ENCODE assay signal across 8 cellular contexts in the genomic region with DNA sequence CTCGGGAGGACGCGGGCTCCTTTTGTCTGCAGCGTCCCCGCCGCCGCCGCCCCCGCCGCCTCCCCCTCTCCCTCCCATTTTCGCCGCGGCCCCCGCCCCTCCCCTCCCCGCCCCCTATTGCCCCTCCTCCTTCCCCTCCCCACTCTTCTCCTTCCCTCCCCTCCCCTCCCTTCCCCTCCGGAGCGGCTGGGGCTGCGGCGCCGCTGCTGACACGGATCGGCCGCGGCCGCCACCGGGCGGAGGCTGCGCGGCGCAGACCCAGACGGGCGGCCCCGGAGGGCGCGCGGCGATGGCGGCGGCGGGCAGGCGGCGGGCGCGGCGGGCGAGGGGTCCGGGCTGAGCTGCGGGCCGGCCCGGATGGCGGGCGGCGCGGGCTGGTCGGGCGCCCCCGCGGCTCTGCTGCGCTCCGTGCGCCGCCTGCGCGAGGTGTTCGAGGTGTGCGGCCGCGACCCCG. TPM values are rescaled to one million over a fixed set of nuclear protein-coding genes. Genes with fewer than 3 reads are reported as not detected.
DNase-seq lines count a peak whose midpoint lies in the region; ATAC-seq and TF ChIP-seq lines count a peak whose summit lies in the region.

A gene with protein sequence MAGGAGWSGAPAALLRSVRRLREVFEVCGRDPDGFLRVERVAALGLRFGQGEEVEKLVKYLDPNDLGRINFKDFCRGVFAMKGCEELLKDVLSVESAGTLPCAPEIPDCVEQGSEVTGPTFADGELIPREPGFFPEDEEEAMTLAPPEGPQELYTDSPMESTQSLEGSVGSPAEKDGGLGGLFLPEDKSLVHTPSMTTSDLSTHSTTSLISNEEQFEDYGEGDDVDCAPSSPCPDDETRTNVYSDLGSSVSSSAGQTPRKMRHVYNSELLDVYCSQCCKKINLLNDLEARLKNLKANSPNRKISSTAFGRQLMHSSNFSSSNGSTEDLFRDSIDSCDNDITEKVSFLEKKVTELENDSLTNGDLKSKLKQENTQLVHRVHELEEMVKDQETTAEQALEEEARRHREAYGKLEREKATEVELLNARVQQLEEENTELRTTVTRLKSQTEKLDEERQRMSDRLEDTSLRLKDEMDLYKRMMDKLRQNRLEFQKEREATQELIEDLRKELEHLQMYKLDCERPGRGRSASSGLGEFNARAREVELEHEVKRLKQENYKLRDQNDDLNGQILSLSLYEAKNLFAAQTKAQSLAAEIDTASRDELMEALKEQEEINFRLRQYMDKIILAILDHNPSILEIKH (plus strand): TSS at position 180 of the 454 bp plus-strand sequence. CDS start 178 bp downstream, at position 358.

- TF ChIP-seq CTCF in fibroblast of mammary gland (conservative IDR thresholded peaks at IDR 0.05; ENCODE audit: control insufficient read depth, insufficient read depth, low read depth, low read length) (no peak), neural progenitor cell (IDR thresholded peaks at IDR 0.05) (no peak)

- DNase-seq in NCI-H2196 (lab: John Stamatoyannopoulos, UW; ENCODE audit: unreplicated experiment), result peak; percentile 15
- no peak for DNase-seq in NCI-H2196 treated with DMSO at 0.1 percent for 48 hours (lab: John Stamatoyannopoulos, UW; ENCODE audit: unreplicated experiment)
- no peak for DNase-seq in T-helper 2 cell treated with Interferon-gamma antibody and Interleukin-4, amounts not matched to agents 5 μg/mL and 100 μg/mL, for 36 hours (ENCODE audit: low spot score)
- no peak for DNase-seq in fibroblast of mammary gland (ENCODE audit: low read depth)
- peak; percentile 81 for DNase-seq in neural progenitor cell (ENCODE audit: low spot score)
- DNase-seq in GDM1 (lab: John Stamatoyannopoulos, UW), result no peak

- peaks cover 57% of the 10 kb centered on the region for H3K27me3 ChIP-seq in neural progenitor cell

- H2AFZ ChIP-seq in neural progenitor cell (replicated peaks), result peak within 1 kb of the TSS; percentile 79

- no peaks in the 10 kb centered on the region for H3K36me3 ChIP-seq in neural progenitor cell

- H3K79me2 ChIP-seq in neural progenitor cell (ENCODE audit: low read depth), result no peaks in the 10 kb centered on the region

- H4K20me1 ChIP-seq in neural progenitor cell (ENCODE audit: low read depth), result peaks cover 28% of the 10 kb centered on the region

- H3K9me3 Mint-ChIP-seq in T-helper 2 cell treated with Interferon-gamma antibody and Interleukin-4, amounts not matched to agents 5 μg/mL and 100 μg/mL, for 36 hours, result no peaks in the 10 kb centered on the region
- no peaks in the 10 kb centered on the region for H3K9me3 Mint-ChIP-seq in neural progenitor cell

- H3K27ac ChIP-seq in neural progenitor cell, result no peak within 1 kb of the TSS

- peaks cover 62% of the 10 kb centered on the region for H3K27me3 Mint-ChIP-seq in T-helper 2 cell treated with Interferon-gamma antibody and Interleukin-4, amounts not matched to agents 5 μg/mL and 100 μg/mL, for 36 hours (ENCODE audit: low read depth)
- H3K27me3 Mint-ChIP-seq in neural progenitor cell (ENCODE audit: insufficient read depth, low read depth), result peaks cover 24% of the 10 kb centered on the region

- H3K27ac Mint-ChIP-seq in T-helper 2 cell treated with Interferon-gamma antibody and Interleukin-4, amounts not matched to agents 5 μg/mL and 100 μg/mL, for 36 hours, result no peak within 1 kb of the TSS
- H3K27ac Mint-ChIP-seq in neural progenitor cell, result no peak within 1 kb of the TSS

- H3K36me3 Mint-ChIP-seq in T-helper 2 cell treated with Interferon-gamma antibody and Interleukin-4, amounts not matched to agents 5 μg/mL and 100 μg/mL, for 36 hours (ENCODE audit: low read depth), result peaks cover 3% of the 10 kb centered on the region
- H3K36me3 Mint-ChIP-seq in neural progenitor cell, result no peaks in the 10 kb centered on the region

- H3K4me3 Mint-ChIP-seq in T-helper 2 cell treated with Interferon-gamma antibody and Interleukin-4, amounts not matched to agents 5 μg/mL and 100 μg/mL, for 36 hours, result peak within 1 kb of the TSS; percentile 69
- H3K4me3 Mint-ChIP-seq in neural progenitor cell, result peak within 1 kb of the TSS; percentile 81

- ATAC-seq in HG03280 (IDR thresholded peaks at IDR 0.05; ENCODE audit: unreplicated experiment), result no peak
- ATAC-seq in GM19023 (IDR thresholded peaks at IDR 0.05; ENCODE audit: unreplicated experiment), result no peak

- H3K9me3 ChIP-seq in neural progenitor cell (ENCODE audit: low read depth), result no peaks in the 10 kb centered on the region

- no peak within 1 kb of the TSS for H3K9ac ChIP-seq in neural progenitor cell

- H3K4me1 Mint-ChIP-seq in T-helper 2 cell treated with Interferon-gamma antibody and Interleukin-4, amounts not matched to agents 5 μg/mL and 100 μg/mL, for 36 hours (ENCODE audit: low read depth), result no peaks in the 10 kb centered on the region
- H3K4me1 Mint-ChIP-seq in neural progenitor cell, result peaks cover 18% of the 10 kb centered on the region

- H3K4me1 ChIP-seq in neural progenitor cell, result peaks cover 5% of the 10 kb centered on the region

- H3K4me3 ChIP-seq in fibroblast of mammary gland (ENCODE audit: control insufficient read depth, low read depth, low read length), result peak within 1 kb of the TSS; percentile 13
- peak within 1 kb of the TSS; percentile 51 for H3K4me3 ChIP-seq in neural progenitor cell

- H3F3A ChIP-seq in neural progenitor cell (ENCODE audit: low read depth), result peaks cover 17% of the 10 kb centered on the region

- H3K4me2 ChIP-seq in neural progenitor cell, result peak within 1 kb of the TSS; percentile 88

RNA-seq across cellular contexts. Expression of the gene that starts here (rescaled TPM):
- total RNA-seq in neural progenitor cell (ENCODE audit: low replicate concordance), result 10.2 and 19.1 TPM in 2 replicates

Comparison
In these comparisons a context has a peak if more than half of its experiments do, and no peak if none do; other contexts are left out.
1. DNase-seq: peak in NCI-H2196 (single experiment) and neural progenitor cell (single experiment); none in NCI-H2196 treated with DMSO at 0.1 percent for 48 hours (single experiment), T-helper 2 cell treated with Interferon-gamma antibody and Interleukin-4, amounts not matched to agents 5 μg/mL and 100 μg/mL, for 36 hours (single experiment), fibroblast of mammary gland (single experiment) and GDM1 (single experiment).